17 cellular contexts compared by ENCODE assay signal in the genomic region with DNA sequence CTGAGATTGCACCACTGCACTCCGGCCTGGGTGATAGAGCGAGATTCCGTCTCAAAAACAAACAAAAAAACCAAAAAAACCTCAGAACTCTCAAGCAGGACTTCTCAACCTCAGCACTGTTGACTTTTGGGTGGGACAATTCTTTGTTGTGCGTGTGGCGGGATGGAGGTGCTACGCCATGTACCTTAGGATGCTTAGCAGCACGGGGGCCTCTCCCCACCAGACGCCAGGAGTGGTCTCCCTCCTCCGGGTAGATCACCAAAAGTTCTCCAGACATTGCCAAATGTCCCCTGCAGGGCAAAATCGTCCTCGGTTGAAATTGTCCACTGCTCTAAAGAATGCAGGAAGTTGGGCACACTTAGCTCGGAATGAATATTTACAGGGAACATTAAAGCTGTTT.
"Had no signal": no experiment of that assay in that cellular context is flagged by ENCODE, and none has a peak within 500 bp of the region (broad histone marks: within the 10 kb centered on the region; RNA-seq: fewer than 3 reads in every experiment).

No MANE protein-coding gene starts in this region.

- H3K9ac ChIP-seq: parathyroid adenoma had no signal

- H3K4me3 ChIP-seq: ascending aorta, lower lobe of right lung had no signal

- FAIRE-seq: urothelium cell line had no signal

- H3K36me3 ChIP-seq: ascending aorta, lower lobe of right lung, neutrophil had no signal

- H3K27me3 ChIP-seq: ascending aorta had no signal

- H3K36me3 Mint-ChIP-seq: activated naive CD4-positive, alpha-beta T cell treated with anti-CD3 and anti-CD28 coated beads, Interleukin-2, amount 50 U/mL, for 24 hours; natural killer cell had no signal

- H3K4me3 Mint-ChIP-seq: activated CD4-positive, alpha-beta T cell treated with anti-CD3 and anti-CD28 coated beads, Interleukin-2, amount 10 ng/mL, durations not matched to agents 24 days and 14 days; activated CD8-positive, alpha-beta T cell treated with anti-CD3 and anti-CD28 coated beads for 36 hours; central memory CD8-positive, alpha-beta T cell had no signal

- H3K27ac ChIP-seq: ascending aorta, lower lobe of right lung, neutrophil, parathyroid adenoma had no signal

- DNase-seq: activated CD4-positive, alpha-beta T cell treated with anti-CD3 and anti-CD28 coated beads, Interleukin-2, amount 10 ng/mL, durations not matched to agents 24 days and 14 days; activated CD8-positive, alpha-beta T cell treated with anti-CD3 and anti-CD28 coated beads for 36 hours; activated gamma-delta T cell; cortex of kidney; effector CD8-positive, alpha-beta T cell; left cardiac atrium; lower lobe of right lung; natural killer cell; stimulated activated naive CD4-positive, alpha-beta T cell; T-helper 1 cell; T-helper 9 cell had no signal

- H3K27ac Mint-ChIP-seq: activated CD4-positive, alpha-beta T cell treated with anti-CD3 and anti-CD28 coated beads, Interleukin-2, amount 10 ng/mL, durations not matched to agents 24 days and 14 days; activated CD8-positive, alpha-beta T cell treated with anti-CD3 and anti-CD28 coated beads for 36 hours; activated naive CD4-positive, alpha-beta T cell treated with anti-CD3 and anti-CD28 coated beads, Interleukin-2, amount 50 U/mL, for 24 hours; natural killer cell had no signal

- H3K79me2 ChIP-seq: parathyroid adenoma had no signal

- H3K9me3 Mint-ChIP-seq: activated CD4-positive, alpha-beta T cell treated with anti-CD3 and anti-CD28 coated beads, Interleukin-2, amount 10 ng/mL, durations not matched to agents 24 days and 14 days; activated CD8-positive, alpha-beta T cell treated with anti-CD3 and anti-CD28 coated beads for 36 hours; activated naive CD4-positive, alpha-beta T cell treated with anti-CD3 and anti-CD28 coated beads, Interleukin-2, amount 50 U/mL, for 24 hours; central memory CD8-positive, alpha-beta T cell; natural killer cell had no signal

- H3K9me3 ChIP-seq: ascending aorta, lower lobe of right lung, neutrophil had no signal
